ENCODE assay signal across 28 cellular contexts in the genomic region with DNA sequence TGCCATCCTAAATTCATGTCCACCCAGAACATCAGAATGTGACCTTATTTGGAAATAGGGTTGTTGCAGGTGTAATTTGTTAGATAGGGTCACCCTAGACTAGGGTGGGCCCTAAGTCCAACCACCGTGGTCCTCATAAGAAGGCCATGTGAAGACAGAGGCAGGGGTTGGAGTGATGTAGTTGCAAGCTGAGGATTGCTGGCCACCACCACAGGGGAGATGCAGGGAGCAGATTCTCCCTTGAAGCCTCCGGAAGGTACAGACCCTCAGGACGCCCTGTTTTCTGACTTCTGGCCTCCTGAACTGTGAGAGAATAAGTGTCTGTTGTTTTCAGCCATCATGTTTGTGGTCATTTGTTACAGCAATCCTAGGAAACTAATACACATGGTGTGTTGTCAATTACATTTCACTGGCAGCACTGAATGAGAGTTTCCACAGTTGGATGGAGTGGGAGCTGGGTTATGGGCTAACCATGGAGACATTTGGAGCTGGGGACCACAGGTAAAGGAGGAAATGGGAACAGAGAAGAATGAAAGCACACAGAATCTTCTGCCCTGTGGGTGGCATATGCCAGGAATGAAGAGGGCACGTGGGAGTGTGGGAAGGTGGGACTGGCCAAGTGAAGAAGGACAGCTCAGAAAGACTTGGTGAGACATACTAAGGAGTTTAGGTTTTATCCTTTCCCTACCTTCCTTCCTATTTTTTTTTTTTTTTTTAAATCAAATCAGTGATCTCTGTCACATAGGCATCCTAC.
"Had no signal": no experiment of that assay in that cellular context is flagged by ENCODE, and none has a peak within 500 bp of the region (broad histone marks: within the 10 kb centered on the region; RNA-seq: fewer than 3 reads in every experiment).

No MANE protein-coding gene starts in this region.

- H3K4me1 Mint-ChIP-seq: immature natural killer cell; mesothelial cell of epicardium; naive thymus-derived CD4-positive, alpha-beta T cell; stimulated activated naive B cell treated with anti-CD40 and anti-IgM and Interleukin-4, amounts not matched to agents 10 μg/mL and 1 μg/mL and 100 μg/mL, for 72 hours had no signal

- H3K36me3 ChIP-seq: left ventricle myocardium inferior, neutrophil, right atrium auricular region, right lobe of liver, stomach, thyroid gland, transverse colon, upper lobe of left lung, vagina had no signal

- H3K27ac Mint-ChIP-seq: immature natural killer cell; mesothelial cell of epicardium; naive thymus-derived CD4-positive, alpha-beta T cell; progenitor cell of endocrine pancreas; stimulated activated naive B cell treated with anti-CD40 and anti-IgM and Interleukin-4, amounts not matched to agents 10 μg/mL and 1 μg/mL and 100 μg/mL, for 72 hours had no signal

- H2AFZ ChIP-seq: parathyroid adenoma had no signal

- H3K27me3 ChIP-seq: neutrophil, right atrium auricular region, right lobe of liver, stomach, testis, thyroid gland, transverse colon, upper lobe of left lung, vagina had no signal

- ATAC-seq: naive thymus-derived CD4-positive, alpha-beta T cell; right lobe of liver; stimulated activated naive B cell treated with anti-CD40 and anti-IgM and Interleukin-4, amounts not matched to agents 10 μg/mL and 1 μg/mL and 100 μg/mL, for 72 hours; stimulated activated naive CD8-positive, alpha-beta T cell treated with anti-CD3 and anti-CD28 coated beads, Interleukin-15, Interleukin-2, amounts not matched to agents 100 U/mL and 50 U/mL, for 24 hours had no signal

- H3K4me1 ChIP-seq: left ventricle myocardium inferior, parathyroid adenoma, right atrium auricular region, right lobe of liver, testis, thyroid gland, upper lobe of left lung, vagina had no signal

- H3K9ac ChIP-seq: parathyroid adenoma had no signal

- H3K79me2 ChIP-seq: parathyroid adenoma had no signal

- H3K9me3 ChIP-seq: left ventricle myocardium inferior, neutrophil, right atrium auricular region, right lobe of liver, testis, thyroid gland, transverse colon, upper lobe of left lung, vagina had no signal

- H3K36me3 Mint-ChIP-seq: immature natural killer cell; mesothelial cell of epicardium; naive thymus-derived CD4-positive, alpha-beta T cell; natural killer cell treated with Interleukin-12 subunit alpha and Interleukin-12 subunit beta and Interleukin-15 and Interleukin-18, amount 100 ng/mL, for 72 hours; stimulated activated naive B cell treated with anti-CD40 and anti-IgM and Interleukin-4, amounts not matched to agents 10 μg/mL and 1 μg/mL and 100 μg/mL, for 72 hours had no signal

- H3K4me3 ChIP-seq: left ventricle myocardium inferior, lung, right atrium auricular region, right lobe of liver, skin epidermis, stomach, testis, thyroid gland, transverse colon, upper lobe of left lung, vagina had no signal

- H3K4me3 Mint-ChIP-seq: immature natural killer cell; mesothelial cell of epicardium; naive thymus-derived CD4-positive, alpha-beta T cell; natural killer cell treated with Interleukin-12 subunit alpha and Interleukin-12 subunit beta and Interleukin-15 and Interleukin-18, amount 100 ng/mL, for 72 hours; stimulated activated naive B cell treated with anti-CD40 and anti-IgM and Interleukin-4, amounts not matched to agents 10 μg/mL and 1 μg/mL and 100 μg/mL, for 72 hours had no signal

- H3K27ac ChIP-seq: left ventricle myocardium inferior, neutrophil, parathyroid adenoma, right atrium auricular region, right lobe of liver, skin epidermis, stomach, testis, thyroid gland, transverse colon, upper lobe of left lung, vagina had no signal

- H3K9me3 Mint-ChIP-seq: natural killer cell treated with Interleukin-12 subunit alpha and Interleukin-12 subunit beta and Interleukin-15 and Interleukin-18, amount 100 ng/mL, for 72 hours had no signal

- DNase-seq: hippocampal formation; immature natural killer cell; left ventricle myocardium inferior; mesendoderm; naive thymus-derived CD4-positive, alpha-beta T cell; occipital lobe; right lobe of liver; stimulated activated CD4-positive, alpha-beta T cell treated with anti-CD3 and anti-CD28 coated beads, Interleukin-12 subunit alpha, Interleukin-12 subunit beta, amount 100 ng/mL, for 4 hours; stimulated activated CD4-positive, alpha-beta T cell treated with anti-CD3 and anti-CD28 coated beads, Interleukin-15, amount 100 ng/mL, for 24 hours; stimulated activated CD4-positive, alpha-beta T cell treated with anti-CD3 and anti-CD28 coated beads, Interleukin-2, amount 100 ng/mL, for 24 hours; stimulated activated CD4-positive, alpha-beta T cell treated with anti-CD3 and anti-CD28 coated beads, Interleukin-4, amount 100 ng/mL, for 1 hour; stimulated activated naive B cell treated with anti-CD40 and anti-IgM and Interleukin-4, amounts not matched to agents 10 μg/mL and 1 μg/mL and 100 μg/mL, for 72 hours; stimulated activated naive CD8-positive, alpha-beta T cell treated with anti-CD3 and anti-CD28 coated beads, Interleukin-15, Interleukin-2, amounts not matched to agents 100 U/mL and 50 U/mL, for 24 hours; stomach; testis; thyroid gland; transverse colon; upper lobe of left lung had no signal

- FAIRE-seq: islet of Langerhans had no signal
